8 cellular contexts compared by ENCODE assay signal in the genomic region with DNA sequence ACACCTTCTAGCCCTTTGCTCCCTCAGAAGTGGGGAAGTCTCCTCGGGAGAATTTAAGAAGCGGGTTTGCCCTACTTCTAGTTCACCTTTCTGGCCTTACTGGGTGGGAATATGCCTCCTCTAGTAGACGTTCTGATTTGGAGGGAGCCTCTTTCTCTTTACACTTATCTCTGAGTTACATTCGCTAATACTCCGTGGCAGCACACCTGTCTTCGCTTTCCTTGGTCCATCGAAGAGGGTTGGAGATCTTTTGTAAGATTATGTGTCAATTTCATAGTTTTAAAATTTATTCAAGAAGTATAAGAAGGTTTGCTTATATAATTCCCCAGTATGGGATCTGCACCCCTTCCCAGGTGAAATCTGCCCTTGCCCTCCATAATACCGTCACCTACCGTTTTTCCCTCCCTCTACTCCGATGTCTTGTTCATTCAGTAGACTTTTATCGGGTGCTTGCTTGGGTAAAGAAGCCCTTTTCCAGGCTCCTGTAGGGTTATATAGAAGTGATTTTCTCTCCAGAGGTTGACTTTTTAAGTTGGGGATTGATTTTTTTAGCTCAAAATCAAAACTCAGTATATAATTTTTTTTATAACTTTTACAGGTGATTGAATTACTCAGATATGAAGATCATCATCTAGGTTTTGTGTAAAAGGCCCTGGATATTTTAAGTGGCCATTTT.
DNase-seq lines count a peak whose midpoint lies in the region; ATAC-seq and TF ChIP-seq lines count a peak whose summit lies in the region.

No MANE protein-coding gene starts in this region.

- H3K36me3 ChIP-seq in OCI-LY1 (ENCODE audit: insufficient read depth, low read length) = peaks cover 29% of the 10 kb centered on the region; the same call in 1 of the 2 replicates

- H3K9me3 Mint-ChIP-seq in effector memory CD8-positive, alpha-beta T cell = no peaks in the 10 kb centered on the region
- H3K9me3 Mint-ChIP-seq in nephron progenitor cell = peaks cover 4% of the 10 kb centered on the region

- no peaks in the 10 kb centered on the region for H3K27me3 ChIP-seq in OCI-LY1 (ENCODE audit: insufficient read depth, low read length)

- H3K4me3 Mint-ChIP-seq in effector memory CD8-positive, alpha-beta T cell = peak overlapping the region; percentile 99 to 100
- H3K4me3 Mint-ChIP-seq in nephron progenitor cell = peak overlapping the region; percentile 93

- H3K4me1 ChIP-seq in OCI-LY1 (ENCODE audit: insufficient read depth, low read length, severe bottlenecking) = peaks cover 48% of the 10 kb centered on the region

- peaks cover 42 to 50% of the 10 kb centered on the region in 2 donors for H3K4me1 Mint-ChIP-seq in effector memory CD8-positive, alpha-beta T cell (ENCODE audit: low read depth in 2 of 2)
- H3K4me1 Mint-ChIP-seq in nephron progenitor cell = peaks cover 55% of the 10 kb centered on the region

- H3K4me2 ChIP-seq in OCI-LY1 (ENCODE audit: low read length) = peak overlapping the region; percentile 90

- H2AFZ ChIP-seq in OCI-LY1 (ENCODE audit: low read length) = no peak overlapping the region

- peak overlapping the region; percentile 98 for H3K9ac ChIP-seq in OCI-LY1 (ENCODE audit: low read length)

- peaks cover 75% of the 10 kb centered on the region for H3K36me3 Mint-ChIP-seq in effector memory CD8-positive, alpha-beta T cell (ENCODE audit: insufficient read depth)
- peaks cover 35% of the 10 kb centered on the region for H3K36me3 Mint-ChIP-seq in nephron progenitor cell (ENCODE audit: low read depth)

- no peaks in the 10 kb centered on the region for H3K9me2 ChIP-seq in OCI-LY1 (ENCODE audit: low read depth, low read length)

- no peaks in the 10 kb centered on the region for H4K20me1 ChIP-seq in OCI-LY1 (ENCODE audit: insufficient read depth, low read length)

- H3K27ac Mint-ChIP-seq in effector memory CD8-positive, alpha-beta T cell = peak overlapping the region; percentile 100
- peak overlapping the region; percentile 100 for H3K27ac Mint-ChIP-seq in nephron progenitor cell

- H3K4me3 ChIP-seq in GM12875 (ENCODE audit: low read depth, low read length) (peak overlapping the region; percentile 91), OCI-LY1 (ENCODE audit: low read depth, low read length, poor library complexity, severe bottlenecking) (peak overlapping the region; percentile 90)

- no peak for ATAC-seq in effector memory CD8-positive, alpha-beta T cell (replicated peaks)
- no peak for ATAC-seq in HG02884 (IDR thresholded peaks at IDR 0.05; ENCODE audit: unreplicated experiment)

- peaks cover 9% of the 10 kb centered on the region; the same call in 1 of the 2 replicates for H3F3A ChIP-seq in OCI-LY1 (ENCODE audit: insufficient read depth, low read length)

- TF ChIP-seq CTCF in GM12875 (IDR thresholded peaks at IDR 0.05; ENCODE audit: borderline replicate concordance, insufficient read depth, low read depth, low read length) (no peak), OCI-LY1 (IDR thresholded peaks at IDR 0.05; ENCODE audit: low read length) (no peak), nephron progenitor cell (IDR thresholded peaks at IDR 0.05) (no peak)

- peak overlapping the region; percentile 93 for H3K27ac ChIP-seq in OCI-LY1 (ENCODE audit: low read depth, low read length, poor library complexity, severe bottlenecking)

- H3K27me3 Mint-ChIP-seq in effector memory CD8-positive, alpha-beta T cell = no peaks in the 10 kb centered on the region
- H3K27me3 Mint-ChIP-seq in nephron progenitor cell (ENCODE audit: low read depth, poor library complexity) = no peaks in the 10 kb centered on the region

- DNase-seq in effector memory CD8-positive, alpha-beta T cell = no peak
- no peak for DNase-seq in nephron progenitor cell
- DNase-seq in epidermal melanocyte (ENCODE audit: insufficient read length, low spot score) = no peak
- no peak for DNase-seq in cortex of kidney (lab: John Stamatoyannopoulos, UW)
- DNase-seq in SHP77 (lab: John Stamatoyannopoulos, UW) = no peak

- no peaks in the 10 kb centered on the region for H3K9me3 ChIP-seq in OCI-LY1 (ENCODE audit: low read length)

- peaks cover 60% of the 10 kb centered on the region for H3K79me2 ChIP-seq in OCI-LY1 (ENCODE audit: insufficient read depth, low read length)
